ENCODE assay signal across 8 cellular contexts in genomic region chrX:30513284-30513683, GRCh38.
DNase-seq lines count a peak whose midpoint lies in the region; ATAC-seq and TF ChIP-seq lines count a peak whose summit lies in the region.

No MANE protein-coding gene starts in this region.

- H3K27ac ChIP-seq in mesenchymal stem cell (ENCODE audit: low read length, poor library complexity, severe bottlenecking) (no peak overlapping the region), coronary artery (no peak overlapping the region)

- H4K91ac ChIP-seq in mesenchymal stem cell (ENCODE audit: low read length): no peak overlapping the region

- no peak overlapping the region for H3K4me3 Mint-ChIP-seq in activated naive CD8-positive, alpha-beta T cell treated with anti-CD3 and anti-CD28 coated beads for 36 hours

- H3K79me1 ChIP-seq in mesenchymal stem cell (replicated peaks; ENCODE audit: low read length, poor library complexity, severe bottlenecking): no peaks in the 10 kb centered on the region

- no peak overlapping the region for H2AK5ac ChIP-seq in mesenchymal stem cell (ENCODE audit: low read length, severe bottlenecking)

- no CpG with 5 or more reads among the region's 3 CpGs for WGBS in mesenchymal stem cell

- H3K36me3 Mint-ChIP-seq in activated naive CD8-positive, alpha-beta T cell treated with anti-CD3 and anti-CD28 coated beads for 36 hours: no peaks in the 10 kb centered on the region

- DNase-seq in adipocyte (ENCODE audit: low read depth): peak; percentile 18
- DNase-seq in mesenchymal stem cell: peak; percentile 20
- no peak for DNase-seq in hypothalamus (lab: John Stamatoyannopoulos, UW)
- no peak for DNase-seq in coronary artery (ENCODE audit: low spot score)
- no peak for DNase-seq in activated naive CD8-positive, alpha-beta T cell treated with anti-CD3 and anti-CD28 coated beads for 36 hours

- TF ChIP-seq CTCF in GM12873 (IDR thresholded peaks at IDR 0.05; ENCODE audit: insufficient read depth, low read depth, low read length, missing control alignments) (peak; percentile 61), coronary artery (IDR thresholded peaks at IDR 0.05) (no peak)

- no peaks in the 10 kb centered on the region for H3K9me3 Mint-ChIP-seq in activated naive CD8-positive, alpha-beta T cell treated with anti-CD3 and anti-CD28 coated beads for 36 hours

- no peaks in the 10 kb centered on the region for H3K27me3 Mint-ChIP-seq in activated naive CD8-positive, alpha-beta T cell treated with anti-CD3 and anti-CD28 coated beads for 36 hours

- H3K9me3 ChIP-seq in adipocyte (ENCODE audit: control insufficient read depth, low read length) (no peaks in the 10 kb centered on the region), mesenchymal stem cell (ENCODE audit: control insufficient read depth, low read length) (no peaks in the 10 kb centered on the region)

- no peak overlapping the region for H2BK120ac ChIP-seq in mesenchymal stem cell (ENCODE audit: low read depth, low read length)

- H3K4me3 ChIP-seq in adipocyte (ENCODE audit: low read length) (no peak overlapping the region), mesenchymal stem cell (ENCODE audit: insufficient read depth in 1 of 2, low read depth in 1 of 2, low read length in 2 of 2) (no peak overlapping the region), coronary artery (no peak overlapping the region)

- H3K18ac ChIP-seq in mesenchymal stem cell (ENCODE audit: low read depth in 1 of 2, low read length in 2 of 2): no peak overlapping the region

- no peak overlapping the region for H3K9ac ChIP-seq in adipocyte (ENCODE audit: low read length)
- no peak overlapping the region for H3K9ac ChIP-seq in mesenchymal stem cell (ENCODE audit: low read length)

- H2BK15ac ChIP-seq in mesenchymal stem cell (ENCODE audit: low read depth, poor library complexity, severe bottlenecking): no peak overlapping the region

- H3K27me3 ChIP-seq in adipocyte (replicated peaks; ENCODE audit: control insufficient read depth, insufficient read depth, low read length) (no peaks in the 10 kb centered on the region), mesenchymal stem cell (ENCODE audit: control insufficient read depth in 1 of 2, insufficient read depth in 1 of 2, low read length in 2 of 2) (no peaks in the 10 kb centered on the region)

- H2AFZ ChIP-seq in mesenchymal stem cell (ENCODE audit: low read depth, low read length): no peak overlapping the region

- no peaks in the 10 kb centered on the region for H3K4me1 Mint-ChIP-seq in activated naive CD8-positive, alpha-beta T cell treated with anti-CD3 and anti-CD28 coated beads for 36 hours

- H4K8ac ChIP-seq in mesenchymal stem cell (ENCODE audit: low read length): no peak overlapping the region

- peak; percentile 45 for ATAC-seq in HG02763 (IDR thresholded peaks at IDR 0.05; ENCODE audit: unreplicated experiment)
- no peak for ATAC-seq in GM21367 (IDR thresholded peaks at IDR 0.05; ENCODE audit: unreplicated experiment)

- H3K14ac ChIP-seq in mesenchymal stem cell (ENCODE audit: low read length in 2 of 2): no peak overlapping the region

- H2BK5ac ChIP-seq in mesenchymal stem cell (ENCODE audit: low read depth, low read length, poor library complexity, severe bottlenecking): no peak overlapping the region

- no peaks in the 10 kb centered on the region for H3K4me1 ChIP-seq in adipocyte (ENCODE audit: control insufficient read depth, insufficient read depth, low read length)
- H3K4me1 ChIP-seq in mesenchymal stem cell (ENCODE audit: control insufficient read depth, insufficient read depth, low read depth, low read length): no peaks in the 10 kb centered on the region

- no peak overlapping the region for H3K4ac ChIP-seq in mesenchymal stem cell (ENCODE audit: low read depth in 1 of 2, low read length in 2 of 2)

- H3K36me3 ChIP-seq in adipocyte (ENCODE audit: control insufficient read depth, insufficient read depth, low read length, severe bottlenecking): no peaks in the 10 kb centered on the region
- H3K36me3 ChIP-seq in mesenchymal stem cell (ENCODE audit: control insufficient read depth in 1 of 2, insufficient read depth in 2 of 2, low read depth in 1 of 2, low read length in 2 of 2): no peaks in the 10 kb centered on the region

- H3K23ac ChIP-seq in mesenchymal stem cell (ENCODE audit: low read length in 2 of 2): no peak overlapping the region

- no peak overlapping the region for H3K27ac Mint-ChIP-seq in activated naive CD8-positive, alpha-beta T cell treated with anti-CD3 and anti-CD28 coated beads for 36 hours

- no peak overlapping the region for H2BK12ac ChIP-seq in mesenchymal stem cell (ENCODE audit: low read length in 2 of 2)

- H3K4me2 ChIP-seq in mesenchymal stem cell (ENCODE audit: low read length, poor library complexity, severe bottlenecking): no peak overlapping the region

Comparison
In these comparisons a context has a peak if more than half of its experiments do, and no peak if none do; other contexts are left out.
1. DNase-seq: peak in adipocyte (single experiment) and mesenchymal stem cell (single experiment); none in hypothalamus (0 of 51), coronary artery (single experiment) and activated naive CD8-positive, alpha-beta T cell treated with anti-CD3 and anti-CD28 coated beads for 36 hours (single experiment).